In genomic region chr1:30465096-30465495, GRCh38 we compare ENCODE assay signal across 24 cellular contexts.
"Had no signal": no experiment of that assay in that cellular context is flagged by ENCODE, and none has a peak within 500 bp of the region (broad histone marks: within the 10 kb centered on the region; RNA-seq: fewer than 3 reads in every experiment).

No MANE protein-coding gene starts in this region.

- H3K27me3 ChIP-seq: neutrophil, pancreas, right lobe of liver, transverse colon, vagina had no signal

- H3K4me3 ChIP-seq: esophagus squamous epithelium, lung, mucosa of descending colon, pancreas, right lobe of liver, thoracic aorta, transverse colon, vagina had no signal

- DNase-seq: cortex of kidney; effector memory CD8-positive, alpha-beta T cell; erythroblast; esophagus squamous epithelium; mucosa of descending colon; naive B cell; pancreas; stimulated activated naive B cell treated with anti-CD40 and anti-IgM and Interleukin-4, amounts not matched to agents 10 μg/mL and 1 μg/mL and 100 μg/mL, for 72 hours; transverse colon had no signal

- FAIRE-seq: endometrium, frontal cortex, keratinocyte, pancreas had no signal

- H3K4me1 Mint-ChIP-seq: memory B cell; mesothelial cell of epicardium; naive B cell; neural crest cell; stimulated activated naive B cell treated with anti-CD40 and anti-IgM and Interleukin-4, amounts not matched to agents 10 μg/mL and 1 μg/mL and 100 μg/mL, for 72 hours had no signal

- H3K9me3 Mint-ChIP-seq: effector memory CD8-positive, alpha-beta T cell; memory B cell; natural killer cell treated with Interleukin-12 subunit alpha and Interleukin-12 subunit beta and Interleukin-15 and Interleukin-18, amount 100 ng/mL, for 72 hours; stimulated activated naive B cell treated with anti-CD40 and anti-IgM and Interleukin-4, amounts not matched to agents 10 μg/mL and 1 μg/mL and 100 μg/mL, for 72 hours; stimulated activated naive CD8-positive, alpha-beta T cell treated with anti-CD3 and anti-CD28 coated beads, Interleukin-15, Interleukin-2, amounts not matched to agents 100 ng/mL and 50 ng/mL, for 24 hours had no signal

- H3K4me3 Mint-ChIP-seq: effector memory CD8-positive, alpha-beta T cell; memory B cell; mesothelial cell of epicardium; naive B cell; natural killer cell treated with Interleukin-12 subunit alpha and Interleukin-12 subunit beta and Interleukin-15 and Interleukin-18, amount 100 ng/mL, for 72 hours; neural crest cell; stimulated activated naive B cell treated with anti-CD40 and anti-IgM and Interleukin-4, amounts not matched to agents 10 μg/mL and 1 μg/mL and 100 μg/mL, for 72 hours; stimulated activated naive CD8-positive, alpha-beta T cell treated with anti-CD3 and anti-CD28 coated beads, Interleukin-15, Interleukin-2, amounts not matched to agents 100 ng/mL and 50 ng/mL, for 24 hours had no signal

- H3K27ac Mint-ChIP-seq: effector memory CD8-positive, alpha-beta T cell; memory B cell; mesothelial cell of epicardium; naive B cell; natural killer cell treated with Interleukin-12 subunit alpha and Interleukin-12 subunit beta and Interleukin-15 and Interleukin-18, amount 100 ng/mL, for 72 hours; progenitor cell of endocrine pancreas; stimulated activated naive B cell treated with anti-CD40 and anti-IgM and Interleukin-4, amounts not matched to agents 10 μg/mL and 1 μg/mL and 100 μg/mL, for 72 hours; stimulated activated naive CD8-positive, alpha-beta T cell treated with anti-CD3 and anti-CD28 coated beads, Interleukin-15, Interleukin-2, amounts not matched to agents 100 ng/mL and 50 ng/mL, for 24 hours had no signal

- H3K27ac ChIP-seq: esophagus squamous epithelium, neutrophil, pancreas, right lobe of liver, thoracic aorta, transverse colon, vagina had no signal

- H3K36me3 ChIP-seq: esophagus squamous epithelium, neutrophil, pancreas, right lobe of liver, thoracic aorta, transverse colon, vagina had no signal

- H3K36me3 Mint-ChIP-seq: memory B cell; mesothelial cell of epicardium; naive B cell; natural killer cell treated with Interleukin-12 subunit alpha and Interleukin-12 subunit beta and Interleukin-15 and Interleukin-18, amount 100 ng/mL, for 72 hours; stimulated activated naive B cell treated with anti-CD40 and anti-IgM and Interleukin-4, amounts not matched to agents 10 μg/mL and 1 μg/mL and 100 μg/mL, for 72 hours had no signal

- H3K9me3 ChIP-seq: esophagus squamous epithelium, mucosa of descending colon, neutrophil, pancreas, right lobe of liver, thoracic aorta, transverse colon, vagina had no signal

- H3K27me3 Mint-ChIP-seq: progenitor cell of endocrine pancreas had no signal

- H3K4me1 ChIP-seq: esophagus squamous epithelium, pancreas, right lobe of liver, transverse colon, vagina had no signal

- ATAC-seq: effector memory CD8-positive, alpha-beta T cell; left lobe of liver; mucosa of descending colon; natural killer cell treated with Interleukin-12 subunit alpha and Interleukin-12 subunit beta and Interleukin-15 and Interleukin-18, amount 100 ng/mL, for 72 hours; pancreas; right lobe of liver; stimulated activated naive B cell treated with anti-CD40 and anti-IgM and Interleukin-4, amounts not matched to agents 10 μg/mL and 1 μg/mL and 100 μg/mL, for 72 hours had no signal
